1 cellular context compared by ENCODE assay signal in the genomic region with DNA sequence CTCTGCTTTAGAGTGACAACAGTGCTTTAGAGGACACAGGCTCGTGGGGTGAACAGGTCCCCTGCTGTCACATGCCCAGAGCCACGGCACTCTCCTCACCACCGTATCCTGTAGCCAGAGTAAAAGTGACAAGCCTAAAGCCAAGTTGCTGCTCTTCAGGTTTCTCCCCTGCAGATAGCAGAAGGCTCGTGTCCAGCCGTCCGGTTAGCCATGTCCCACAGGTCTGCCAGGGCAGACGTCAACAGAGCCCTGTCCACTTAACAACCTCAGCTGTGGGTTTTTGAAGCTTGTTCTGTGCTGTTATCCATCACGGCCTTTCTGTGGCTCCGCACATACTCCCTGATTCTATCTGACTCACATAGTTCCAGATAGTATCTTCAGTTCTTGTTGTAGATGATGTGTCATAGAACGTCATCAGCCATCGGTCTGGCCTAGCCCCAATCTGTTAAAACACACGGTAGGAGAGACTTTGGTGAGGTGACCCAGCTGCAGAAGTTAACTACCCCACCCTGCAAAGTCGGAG.
TF ChIP-seq lines count a peak whose summit lies in the region.

No MANE protein-coding gene starts in this region.

TF ChIP-seq in K562, 482 proteins besides CTCF, POLR2A, EP300 and RAD21 (continued from another document and continues in another):
- TF ChIP-seq, protein P1, sequence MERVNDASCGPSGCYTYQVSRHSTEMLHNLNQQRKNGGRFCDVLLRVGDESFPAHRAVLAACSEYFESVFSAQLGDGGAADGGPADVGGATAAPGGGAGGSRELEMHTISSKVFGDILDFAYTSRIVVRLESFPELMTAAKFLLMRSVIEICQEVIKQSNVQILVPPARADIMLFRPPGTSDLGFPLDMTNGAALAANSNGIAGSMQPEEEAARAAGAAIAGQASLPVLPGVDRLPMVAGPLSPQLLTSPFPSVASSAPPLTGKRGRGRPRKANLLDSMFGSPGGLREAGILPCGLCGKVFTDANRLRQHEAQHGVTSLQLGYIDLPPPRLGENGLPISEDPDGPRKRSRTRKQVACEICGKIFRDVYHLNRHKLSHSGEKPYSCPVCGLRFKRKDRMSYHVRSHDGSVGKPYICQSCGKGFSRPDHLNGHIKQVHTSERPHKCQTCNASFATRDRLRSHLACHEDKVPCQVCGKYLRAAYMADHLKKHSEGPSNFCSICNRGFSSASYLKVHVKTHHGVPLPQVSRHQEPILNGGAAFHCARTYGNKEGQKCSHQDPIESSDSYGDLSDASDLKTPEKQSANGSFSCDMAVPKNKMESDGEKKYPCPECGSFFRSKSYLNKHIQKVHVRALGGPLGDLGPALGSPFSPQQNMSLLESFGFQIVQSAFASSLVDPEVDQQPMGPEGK (CRISPR knock-in tag; IDR thresholded peaks at IDR 0.05; ENCODE audit: borderline replicate concordance) = no peak
- no peak for TF ChIP-seq BRF1 (IDR thresholded peaks at IDR 0.05; ENCODE audit: borderline replicate concordance, extremely low read depth, insufficient read length)
- TF ChIP-seq, protein P2, sequence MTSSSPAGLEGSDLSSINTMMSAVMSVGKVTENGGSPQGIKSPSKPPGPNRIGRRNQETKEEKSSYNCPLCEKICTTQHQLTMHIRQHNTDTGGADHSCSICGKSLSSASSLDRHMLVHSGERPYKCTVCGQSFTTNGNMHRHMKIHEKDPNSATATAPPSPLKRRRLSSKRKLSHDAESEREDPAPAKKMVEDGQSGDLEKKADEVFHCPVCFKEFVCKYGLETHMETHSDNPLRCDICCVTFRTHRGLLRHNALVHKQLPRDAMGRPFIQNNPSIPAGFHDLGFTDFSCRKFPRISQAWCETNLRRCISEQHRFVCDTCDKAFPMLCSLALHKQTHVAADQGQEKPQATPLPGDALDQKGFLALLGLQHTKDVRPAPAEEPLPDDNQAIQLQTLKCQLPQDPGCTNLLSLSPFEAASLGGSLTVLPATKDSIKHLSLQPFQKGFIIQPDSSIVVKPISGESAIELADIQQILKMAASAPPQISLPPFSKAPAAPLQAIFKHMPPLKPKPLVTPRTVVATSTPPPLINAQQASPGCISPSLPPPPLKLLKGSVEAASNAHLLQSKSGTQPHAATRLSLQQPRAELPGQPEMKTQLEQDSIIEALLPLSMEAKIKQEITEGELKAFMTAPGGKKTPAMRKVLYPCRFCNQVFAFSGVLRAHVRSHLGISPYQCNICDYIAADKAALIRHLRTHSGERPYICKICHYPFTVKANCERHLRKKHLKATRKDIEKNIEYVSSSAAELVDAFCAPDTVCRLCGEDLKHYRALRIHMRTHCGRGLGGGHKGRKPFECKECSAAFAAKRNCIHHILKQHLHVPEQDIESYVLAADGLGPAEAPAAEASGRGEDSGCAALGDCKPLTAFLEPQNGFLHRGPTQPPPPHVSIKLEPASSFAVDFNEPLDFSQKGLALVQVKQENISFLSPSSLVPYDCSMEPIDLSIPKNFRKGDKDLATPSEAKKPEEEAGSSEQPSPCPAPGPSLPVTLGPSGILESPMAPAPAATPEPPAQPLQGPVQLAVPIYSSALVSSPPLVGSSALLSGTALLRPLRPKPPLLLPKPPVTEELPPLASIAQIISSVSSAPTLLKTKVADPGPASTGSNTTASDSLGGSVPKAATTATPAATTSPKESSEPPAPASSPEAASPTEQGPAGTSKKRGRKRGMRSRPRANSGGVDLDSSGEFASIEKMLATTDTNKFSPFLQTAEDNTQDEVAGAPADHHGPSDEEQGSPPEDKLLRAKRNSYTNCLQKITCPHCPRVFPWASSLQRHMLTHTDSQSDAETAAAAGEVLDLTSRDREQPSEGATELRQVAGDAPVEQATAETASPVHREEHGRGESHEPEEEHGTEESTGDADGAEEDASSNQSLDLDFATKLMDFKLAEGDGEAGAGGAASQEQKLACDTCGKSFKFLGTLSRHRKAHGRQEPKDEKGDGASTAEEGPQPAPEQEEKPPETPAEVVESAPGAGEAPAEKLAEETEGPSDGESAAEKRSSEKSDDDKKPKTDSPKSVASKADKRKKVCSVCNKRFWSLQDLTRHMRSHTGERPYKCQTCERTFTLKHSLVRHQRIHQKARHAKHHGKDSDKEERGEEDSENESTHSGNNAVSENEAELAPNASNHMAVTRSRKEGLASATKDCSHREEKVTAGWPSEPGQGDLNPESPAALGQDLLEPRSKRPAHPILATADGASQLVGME (CRISPR knock-in tag; IDR thresholded peaks at IDR 0.05) = no peak
- no peak for TF ChIP-seq MCM7 (IDR thresholded peaks at IDR 0.05)
- no peak for TF ChIP-seq ZEB2 (IDR thresholded peaks at IDR 0.05)
- no peak for TF ChIP-seq RHOXF2B (CRISPR knock-in tag; conservative IDR thresholded peaks at IDR 0.05)
- TF ChIP-seq SMAD4 (CRISPR knock-in tag; conservative IDR thresholded peaks at IDR 0.05) = no peak
- TF ChIP-seq POLR3G (IDR thresholded peaks at IDR 0.05; ENCODE audit: extremely low read depth, insufficient read length, insufficient replicate concordance) = no peak
- no peak for TF ChIP-seq HNRNPUL1 (IDR thresholded peaks at IDR 0.05; ENCODE audit: low read length)
- TF ChIP-seq, protein P3, sequence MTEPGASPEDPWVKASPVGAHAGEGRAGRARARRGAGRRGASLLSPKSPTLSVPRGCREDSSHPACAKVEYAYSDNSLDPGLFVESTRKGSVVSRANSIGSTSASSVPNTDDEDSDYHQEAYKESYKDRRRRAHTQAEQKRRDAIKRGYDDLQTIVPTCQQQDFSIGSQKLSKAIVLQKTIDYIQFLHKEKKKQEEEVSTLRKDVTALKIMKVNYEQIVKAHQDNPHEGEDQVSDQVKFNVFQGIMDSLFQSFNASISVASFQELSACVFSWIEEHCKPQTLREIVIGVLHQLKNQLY (CRISPR knock-in tag; conservative IDR thresholded peaks at IDR 0.05) = no peak
- TF ChIP-seq TBL1XR1 (IDR thresholded peaks at IDR 0.05; ENCODE audit: low read length in 2 of 2) = 0 out of 4 replicates have a peak, but pooled peaks of 1 of the 2 experiments have one; percentile 45
- no peak for TF ChIP-seq SIN3A (IDR thresholded peaks at IDR 0.05; ENCODE audit: borderline replicate concordance in 2 of 2, control insufficient read depth in 1 of 2, low read depth in 2 of 2, low read length in 2 of 2)
- no peak for TF ChIP-seq HCFC1 (IDR thresholded peaks at IDR 0.05; ENCODE audit: low read depth, low read length)
- 0 out of 4 replicates have a peak, but pooled peaks of 1 of the 2 experiments have one; percentile 39 for TF ChIP-seq TEAD1 (CRISPR knock-in tag; IDR thresholded peaks at IDR 0.05)
- TF ChIP-seq RCOR1 (IDR thresholded peaks at IDR 0.05; ENCODE audit: borderline replicate concordance in 1 of 2, low read depth in 2 of 2, low read length in 2 of 2) = peak in 1 of 2 experiments; percentile 80; a peak in 1 of 4 replicates
- TF ChIP-seq L3MBTL2 (IDR thresholded peaks at IDR 0.05) = peak; percentile 66; the same call in 1 of the 2 replicates
- TF ChIP-seq PKNOX1 (IDR thresholded peaks at IDR 0.05) = peak; percentile 36; the same call in 1 of the 2 replicates
- TF ChIP-seq FOXJ2 (tag; IDR thresholded peaks at IDR 0.05) = peak; percentile 62; the same call in 1 of the 2 replicates
- peak; percentile 38; the same call in 1 of the 2 replicates for TF ChIP-seq ZBTB12 (CRISPR knock-in tag; IDR thresholded peaks at IDR 0.05)
- TF ChIP-seq, protein P4, sequence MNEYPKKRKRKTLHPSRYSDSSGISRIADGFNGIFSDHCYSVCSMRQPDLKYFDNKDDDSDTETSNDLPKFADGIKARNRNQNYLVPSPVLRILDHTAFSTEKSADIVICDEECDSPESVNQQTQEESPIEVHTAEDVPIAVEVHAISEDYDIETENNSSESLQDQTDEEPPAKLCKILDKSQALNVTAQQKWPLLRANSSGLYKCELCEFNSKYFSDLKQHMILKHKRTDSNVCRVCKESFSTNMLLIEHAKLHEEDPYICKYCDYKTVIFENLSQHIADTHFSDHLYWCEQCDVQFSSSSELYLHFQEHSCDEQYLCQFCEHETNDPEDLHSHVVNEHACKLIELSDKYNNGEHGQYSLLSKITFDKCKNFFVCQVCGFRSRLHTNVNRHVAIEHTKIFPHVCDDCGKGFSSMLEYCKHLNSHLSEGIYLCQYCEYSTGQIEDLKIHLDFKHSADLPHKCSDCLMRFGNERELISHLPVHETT (CRISPR knock-in tag; conservative IDR thresholded peaks at IDR 0.05 in 1 of 2, IDR thresholded peaks at IDR 0.05 in 1 of 2) = no peak
- TF ChIP-seq POLR3A (IDR thresholded peaks at IDR 0.05; ENCODE audit: borderline replicate concordance, extremely low read depth, insufficient read depth, insufficient read length) = no peak
- TF ChIP-seq ZNF778 (CRISPR knock-in tag; IDR thresholded peaks at IDR 0.05) = no peak
- TF ChIP-seq PHTF2 (CRISPR knock-in tag; IDR thresholded peaks at IDR 0.05) = no peak
- no peak for TF ChIP-seq NCOA6 (IDR thresholded peaks at IDR 0.05)
- no peak for TF ChIP-seq ETV1 (tag; conservative IDR thresholded peaks at IDR 0.05; ENCODE audit: low read depth)
- no peak for TF ChIP-seq ZNF407 (IDR thresholded peaks at IDR 0.05; ENCODE audit: low read depth)
- TF ChIP-seq, protein P5, sequence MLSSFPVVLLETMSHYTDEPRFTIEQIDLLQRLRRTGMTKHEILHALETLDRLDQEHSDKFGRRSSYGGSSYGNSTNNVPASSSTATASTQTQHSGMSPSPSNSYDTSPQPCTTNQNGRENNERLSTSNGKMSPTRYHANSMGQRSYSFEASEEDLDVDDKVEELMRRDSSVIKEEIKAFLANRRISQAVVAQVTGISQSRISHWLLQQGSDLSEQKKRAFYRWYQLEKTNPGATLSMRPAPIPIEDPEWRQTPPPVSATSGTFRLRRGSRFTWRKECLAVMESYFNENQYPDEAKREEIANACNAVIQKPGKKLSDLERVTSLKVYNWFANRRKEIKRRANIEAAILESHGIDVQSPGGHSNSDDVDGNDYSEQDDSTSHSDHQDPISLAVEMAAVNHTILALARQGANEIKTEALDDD (IDR thresholded peaks at IDR 0.05) = peak; percentile 79
- TF ChIP-seq RBBP5 (IDR thresholded peaks at IDR 0.05; ENCODE audit: borderline replicate concordance, insufficient read depth, low read length, poor library complexity, severe bottlenecking) = no peak
- no peak for TF ChIP-seq BRD4 (IDR thresholded peaks at IDR 0.05)
- TF ChIP-seq MAX (CRISPR knock-in tag; IDR thresholded peaks at IDR 0.05) = 0 out of 2 replicates have a peak, but pooled peaks have one; percentile 8
- no peak for TF ChIP-seq RUNX1 (IDR thresholded peaks at IDR 0.05; ENCODE audit: low read depth)
